Comparison of ENCODE assay signal across 8 cellular contexts in genomic region chr17:8629371-8630226, GRCh38. TPM values are rescaled to one million over a fixed set of nuclear protein-coding genes. Genes with fewer than 3 reads are reported as not detected.
DNase-seq lines count a peak whose midpoint lies in the region; ATAC-seq and TF ChIP-seq lines count a peak whose summit lies in the region.

No MANE protein-coding gene starts in this region.

- H3K36me3 ChIP-seq in gastroesophageal sphincter (no peaks in the 10 kb centered on the region), neuron (ENCODE audit: insufficient read depth, low read length) (no peaks in the 10 kb centered on the region)

- H3K4me3 ChIP-seq in gastroesophageal sphincter (peak overlapping the region; percentile 65 to 96), neuron (ENCODE audit: low read length) (peak overlapping the region; percentile 100)

- TF ChIP-seq CTCF in gastroesophageal sphincter (IDR thresholded peaks at IDR 0.05): no peak

- H3K4me1 ChIP-seq in gastroesophageal sphincter (peaks cover 0 to 30% (median 0%) of the 10 kb centered on the region in 3 donors), neuron (ENCODE audit: insufficient read depth, low read length) (peaks cover 35% of the 10 kb centered on the region)

- ATAC-seq in gastroesophageal sphincter: no peak
- ATAC-seq in GM18858 (IDR thresholded peaks at IDR 0.05; ENCODE audit: unreplicated experiment): no peak

- peak overlapping the region; percentile 6 to 89 (median 81) for H3K27ac ChIP-seq in gastroesophageal sphincter

- peak overlapping the region; percentile 78 for H2AFZ ChIP-seq in neuron (ENCODE audit: low read depth, low read length)

- TF ChIP-seq POLR2A in gastroesophageal sphincter (IDR thresholded peaks at IDR 0.05): no peak

- no peak for TF ChIP-seq EP300 in gastroesophageal sphincter (IDR thresholded peaks at IDR 0.05)

- DNase-seq in D341Med (ENCODE audit: low spot score) (peak; percentile 44), NAMALWA (ENCODE audit: low spot score) (peak; percentile 10), SIG-M5 (lab: John Stamatoyannopoulos, UW) (no peak), NCI-H2107 (lab: John Stamatoyannopoulos, UW) (no peak)
- DNase-seq in activated T-helper 9 cell treated with anti-CD3 and anti-CD28 coated beads, Interleukin-2, amount 50 U/mL, for 16 hours (ENCODE audit: low read depth): peak; percentile 5

- 0% methylated on average over 3 to 20 of the region's 76 CpGs for WGBS in gastroesophageal sphincter (ENCODE audit: low coverage in 1 of 2), 2 donors

- H3K9me3 ChIP-seq in gastroesophageal sphincter (no peaks in the 10 kb centered on the region), neuron (ENCODE audit: low read length) (no peaks in the 10 kb centered on the region)

- H3K27me3 ChIP-seq in gastroesophageal sphincter (no peaks in the 10 kb centered on the region), neuron (ENCODE audit: insufficient read depth, low read length) (no peaks in the 10 kb centered on the region)

RNA-seq across cellular contexts. Expression of gene MYH10, which starts 0.9 kb away (rescaled TPM):
- total RNA-seq in gastroesophageal sphincter: 10 to 100 TPM; 26.0 to 40.9 (median 34.6) TPM

Comparison
In these comparisons a context has a peak if more than half of its experiments do, and no peak if none do; other contexts are left out.
1. DNase-seq: peak in D341Med (single experiment), NAMALWA (single experiment) and activated T-helper 9 cell treated with anti-CD3 and anti-CD28 coated beads, Interleukin-2, amount 50 U/mL, for 16 hours (single experiment); none in SIG-M5 (single experiment) and NCI-H2107 (single experiment).